Comparison of ENCODE assay signal across 23 cellular contexts in the genomic region with DNA sequence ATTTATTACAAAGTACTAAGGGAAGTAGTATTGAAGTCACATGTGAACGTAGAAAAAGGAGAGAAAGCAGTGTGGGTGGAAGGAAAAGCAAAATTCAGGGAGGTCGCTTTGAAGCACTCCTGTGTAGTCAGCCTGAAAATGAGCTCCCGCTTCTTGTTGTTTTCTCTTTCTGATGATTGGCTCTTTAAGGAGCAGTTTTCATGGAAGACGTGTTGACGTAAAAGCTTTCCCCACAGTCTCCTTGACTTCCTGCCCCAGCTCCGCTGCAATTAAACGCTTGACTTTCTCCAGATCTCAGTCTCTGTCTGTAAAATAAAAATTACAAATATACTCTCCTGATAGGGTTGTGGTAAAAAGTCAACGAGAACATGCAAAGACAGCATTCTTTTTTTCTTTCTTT.
"Had no signal": no experiment of that assay in that cellular context is flagged by ENCODE, and none has a peak within 500 bp of the region (broad histone marks: within the 10 kb centered on the region; RNA-seq: fewer than 3 reads in every experiment).

No MANE protein-coding gene starts in this region.

- H3K27me3 ChIP-seq: breast epithelium, esophagus squamous epithelium, foreskin keratinocyte, tibial nerve had no signal

- H3K36me3 ChIP-seq: breast epithelium, esophagus squamous epithelium, tibial nerve had no signal

- H3K9me3 ChIP-seq: breast epithelium, esophagus squamous epithelium, mucosa of descending colon, tibial nerve had no signal

- H3K27ac Mint-ChIP-seq: activated naive CD4-positive, alpha-beta T cell treated with anti-CD3 and anti-CD28 coated beads, Interleukin-2, amount 50 U/mL, for 24 hours; activated T-cell treated with anti-CD3 and anti-CD28 coated beads, Interleukin-2, amount 50 U/mL, for 72 hours; naive B cell had no signal

- H3K4me1 Mint-ChIP-seq: activated naive CD4-positive, alpha-beta T cell treated with anti-CD3 and anti-CD28 coated beads, Interleukin-2, amount 50 U/mL, for 24 hours; naive B cell had no signal

- H3K4me1 ChIP-seq: breast epithelium, esophagus squamous epithelium, foreskin keratinocyte, tibial nerve had no signal

- ATAC-seq: activated T-cell treated with anti-CD3 and anti-CD28 coated beads, Interleukin-2, amount 50 U/mL, for 72 hours; foreskin keratinocyte; mucosa of descending colon had no signal

- DNase-seq: activated CD4-positive, alpha-beta T cell treated with anti-CD3 and anti-CD28 coated beads for 1 hour; activated CD4-positive, alpha-beta T cell treated with anti-CD3 and anti-CD28 coated beads, Interleukin-2, amount 50 U/mL, for 4 hours; activated gamma-delta T cell; activated T-cell treated with anti-CD3 and anti-CD28 coated beads, Interleukin-2, amount 50 U/mL, for 72 hours; effector CD4-positive, alpha-beta T cell; esophagus squamous epithelium; foreskin keratinocyte; glutamatergic neuron; hypothalamus; kidney; mesenchymal stem cell; mucosa of descending colon; naive B cell; posterior cingulate gyrus; stimulated activated CD4-positive, alpha-beta T cell treated with anti-CD3 and anti-CD28 coated beads, Interleukin-2, amount 100 ng/mL, for 24 hours; stimulated activated naive CD4-positive, alpha-beta T cell treated with Interleukin-2 at 50 U/mL for 16 hours; substantia nigra; SW 1271; T-helper 2 cell had no signal

- H3K4me3 ChIP-seq: breast epithelium, esophagus squamous epithelium, mucosa of descending colon, tibial nerve had no signal

- H3K27ac ChIP-seq: breast epithelium, esophagus squamous epithelium, foreskin keratinocyte, tibial nerve, VCaP had no signal

- H3K27me3 Mint-ChIP-seq: activated naive CD4-positive, alpha-beta T cell treated with anti-CD3 and anti-CD28 coated beads, Interleukin-2, amount 50 U/mL, for 24 hours; naive B cell had no signal

- H3K4me3 Mint-ChIP-seq: activated naive CD4-positive, alpha-beta T cell treated with anti-CD3 and anti-CD28 coated beads, Interleukin-2, amount 50 U/mL, for 24 hours; activated T-cell treated with anti-CD3 and anti-CD28 coated beads, Interleukin-2, amount 50 U/mL, for 72 hours; naive B cell had no signal
